8 cellular contexts compared by ENCODE assay signal in genomic region chr7:64313740-64314491, GRCh38. TPM values are rescaled to one million over a fixed set of nuclear protein-coding genes. Genes with fewer than 3 reads are reported as not detected.
DNase-seq lines count a peak whose midpoint lies in the region; ATAC-seq lines count a peak whose summit lies in the region.

Gene ZNF736 (plus strand): TSS chr7:64313961. CDS start chr7:64314151, 190 bp downstream.

- DNase-seq in AG08395 (ENCODE audit: low spot score) (peak; percentile 97), NCI-H2227 treated with DMSO at 0.1 percent for 48 hours (lab: John Stamatoyannopoulos, UW) (peak; percentile 94), left colon (peak; percentile 90)
- DNase-seq in central memory CD4-positive, alpha-beta T cell, result peak; percentile 86
- DNase-seq in stimulated activated CD4-positive, alpha-beta T cell treated with anti-CD3 and anti-CD28 coated beads, TNF-alpha, amount 100 ng/mL, for 1 hour (ENCODE audit: low read depth in 3 of 3, low spot score in 1 of 3), result peak; percentile 55 to 77 (median 69)

- intact Hi-C loops in left colon (cut with DNase I, micrococcal nuclease), result no loop called here

- peak; percentile 100 for ATAC-seq in GM18870 (IDR thresholded peaks at IDR 0.05; ENCODE audit: unreplicated experiment)
- ATAC-seq in HG03139 (IDR thresholded peaks at IDR 0.05; ENCODE audit: unreplicated experiment), result peak; percentile 100
- ATAC-seq in activated CD4-positive, CD25-positive, alpha-beta regulatory T cell treated with anti-CD3 and anti-CD28 coated beads, Interleukin-2, amount 50 U/mL, for 24 hours, result peak; percentile 100
- ATAC-seq in left colon, result peak; percentile 100

RNA-seq across cellular contexts. Expression of gene ZNF736, which starts in this region (rescaled TPM):
- total RNA-seq in left colon, result 1 to 10 TPM; 7.4 to 9.6 TPM

Comparison
In these comparisons a context has a peak if more than half of its experiments do, and no peak if none do; other contexts are left out.
1. Peak in every context shown above with its lines: DNase-seq and ATAC-seq.